1 cellular context compared by ENCODE assay signal in the genomic region with DNA sequence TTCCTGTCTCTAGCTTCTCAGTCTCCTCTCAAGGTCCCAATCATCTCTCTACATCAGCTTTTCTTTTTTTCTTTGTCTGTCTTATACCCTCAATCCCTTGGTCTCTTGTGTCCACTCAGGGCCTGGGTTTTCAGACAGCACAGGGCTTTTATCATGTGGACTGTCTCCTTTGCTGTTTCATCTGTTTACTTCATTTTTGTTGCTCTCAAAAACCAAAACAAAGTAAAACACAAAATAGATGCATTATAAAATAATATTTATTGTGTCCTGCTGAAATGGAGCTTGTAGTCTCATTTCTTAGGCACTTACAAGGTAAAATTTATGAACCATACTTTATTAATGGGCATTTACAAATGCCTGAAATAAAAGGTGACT.
TF ChIP-seq lines count a peak whose summit lies in the region.

No MANE protein-coding gene starts in this region.

TF ChIP-seq in K562, 482 proteins besides CTCF, POLR2A, EP300 and RAD21 (continued from another document and continues in another):
- TF ChIP-seq, protein P1, sequence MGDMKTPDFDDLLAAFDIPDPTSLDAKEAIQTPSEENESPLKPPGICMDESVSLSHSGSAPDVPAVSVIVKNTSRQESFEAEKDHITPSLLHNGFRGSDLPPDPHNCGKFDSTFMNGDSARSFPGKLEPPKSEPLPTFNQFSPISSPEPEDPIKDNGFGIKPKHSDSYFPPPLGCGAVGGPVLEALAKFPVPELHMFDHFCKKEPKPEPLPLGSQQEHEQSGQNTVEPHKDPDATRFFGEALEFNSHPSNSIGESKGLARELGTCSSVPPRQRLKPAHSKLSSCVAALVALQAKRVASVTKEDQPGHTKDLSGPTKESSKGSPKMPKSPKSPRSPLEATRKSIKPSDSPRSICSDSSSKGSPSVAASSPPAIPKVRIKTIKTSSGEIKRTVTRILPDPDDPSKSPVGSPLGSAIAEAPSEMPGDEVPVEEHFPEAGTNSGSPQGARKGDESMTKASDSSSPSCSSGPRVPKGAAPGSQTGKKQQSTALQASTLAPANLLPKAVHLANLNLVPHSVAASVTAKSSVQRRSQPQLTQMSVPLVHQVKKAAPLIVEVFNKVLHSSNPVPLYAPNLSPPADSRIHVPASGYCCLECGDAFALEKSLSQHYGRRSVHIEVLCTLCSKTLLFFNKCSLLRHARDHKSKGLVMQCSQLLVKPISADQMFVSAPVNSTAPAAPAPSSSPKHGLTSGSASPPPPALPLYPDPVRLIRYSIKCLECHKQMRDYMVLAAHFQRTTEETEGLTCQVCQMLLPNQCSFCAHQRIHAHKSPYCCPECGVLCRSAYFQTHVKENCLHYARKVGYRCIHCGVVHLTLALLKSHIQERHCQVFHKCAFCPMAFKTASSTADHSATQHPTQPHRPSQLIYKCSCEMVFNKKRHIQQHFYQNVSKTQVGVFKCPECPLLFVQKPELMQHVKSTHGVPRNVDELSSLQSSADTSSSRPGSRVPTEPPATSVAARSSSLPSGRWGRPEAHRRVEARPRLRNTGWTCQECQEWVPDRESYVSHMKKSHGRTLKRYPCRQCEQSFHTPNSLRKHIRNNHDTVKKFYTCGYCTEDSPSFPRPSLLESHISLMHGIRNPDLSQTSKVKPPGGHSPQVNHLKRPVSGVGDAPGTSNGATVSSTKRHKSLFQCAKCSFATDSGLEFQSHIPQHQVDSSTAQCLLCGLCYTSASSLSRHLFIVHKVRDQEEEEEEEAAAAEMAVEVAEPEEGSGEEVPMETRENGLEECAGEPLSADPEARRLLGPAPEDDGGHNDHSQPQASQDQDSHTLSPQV (IDR thresholded peaks at IDR 0.05) = no peak
- TF ChIP-seq ZNF583 (CRISPR knock-in tag; IDR thresholded peaks at IDR 0.05) (no peak), THRAP3 (IDR thresholded peaks at IDR 0.05; ENCODE audit: borderline replicate concordance) (no peak), SP1 (CRISPR knock-in tag; IDR thresholded peaks at IDR 0.05) (no peak), PHTF2 (CRISPR knock-in tag; IDR thresholded peaks at IDR 0.05) (no peak), PRPF4 (IDR thresholded peaks at IDR 0.05; ENCODE audit: insufficient read depth, low read depth, low read length, poor library complexity, severe bottlenecking) (no peak), SMAD3 (CRISPR knock-in tag; conservative IDR thresholded peaks at IDR 0.05) (no peak), TEAD4 (IDR thresholded peaks at IDR 0.05; ENCODE audit: low read length) (no peak), TEAD4 (CRISPR knock-in tag; IDR thresholded peaks at IDR 0.05; ENCODE audit: borderline replicate concordance) (no peak), ZNF354B (CRISPR knock-in tag; IDR thresholded peaks at IDR 0.05) (no peak), HNRNPLL (IDR thresholded peaks at IDR 0.05; ENCODE audit: low read depth, low read length, poor library complexity, severe bottlenecking) (no peak), SREBF2 (CRISPR knock-in tag; IDR thresholded peaks at IDR 0.05) (no peak), SRSF3 (IDR thresholded peaks at IDR 0.05; ENCODE audit: insufficient read depth, low read length) (no peak), ZNF589 (CRISPR knock-in tag; IDR thresholded peaks at IDR 0.05; ENCODE audit: low read depth) (peak; percentile 1), TCF3 (CRISPR knock-in tag; IDR thresholded peaks at IDR 0.05) (no peak), TBP (optimal IDR thresholded peaks at IDR 0.05; ENCODE audit: low read depth, low read length) (no peak), ZNF3 (CRISPR knock-in tag; IDR thresholded peaks at IDR 0.05) (no peak), DNMT1 (IDR thresholded peaks at IDR 0.05) (no peak), NR4A1 (CRISPR knock-in tag; IDR thresholded peaks at IDR 0.05) (no peak), NR4A1 (tag; IDR thresholded peaks at IDR 0.05) (no peak), ZNF766 (CRISPR knock-in tag; conservative IDR thresholded peaks at IDR 0.05) (no peak)
- TF ChIP-seq, protein P2, sequence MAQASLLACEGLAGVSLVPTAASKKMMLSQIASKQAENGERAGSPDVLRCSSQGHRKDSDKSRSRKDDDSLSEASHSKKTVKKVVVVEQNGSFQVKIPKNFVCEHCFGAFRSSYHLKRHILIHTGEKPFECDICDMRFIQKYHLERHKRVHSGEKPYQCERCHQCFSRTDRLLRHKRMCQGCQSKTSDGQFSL (CRISPR knock-in tag; IDR thresholded peaks at IDR 0.05) = no peak
- TF ChIP-seq, protein P2 (tag; IDR thresholded peaks at IDR 0.05) = 0 out of 4 replicates have a peak, but pooled peaks of 1 of the 2 experiments have one; percentile 26
- TF ChIP-seq, protein P3, sequence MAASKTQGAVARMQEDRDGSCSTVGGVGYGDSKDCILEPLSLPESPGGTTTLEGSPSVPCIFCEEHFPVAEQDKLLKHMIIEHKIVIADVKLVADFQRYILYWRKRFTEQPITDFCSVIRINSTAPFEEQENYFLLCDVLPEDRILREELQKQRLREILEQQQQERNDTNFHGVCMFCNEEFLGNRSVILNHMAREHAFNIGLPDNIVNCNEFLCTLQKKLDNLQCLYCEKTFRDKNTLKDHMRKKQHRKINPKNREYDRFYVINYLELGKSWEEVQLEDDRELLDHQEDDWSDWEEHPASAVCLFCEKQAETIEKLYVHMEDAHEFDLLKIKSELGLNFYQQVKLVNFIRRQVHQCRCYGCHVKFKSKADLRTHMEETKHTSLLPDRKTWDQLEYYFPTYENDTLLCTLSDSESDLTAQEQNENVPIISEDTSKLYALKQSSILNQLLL (CRISPR knock-in tag; IDR thresholded peaks at IDR 0.05; ENCODE audit: borderline replicate concordance) = no peak
- TF ChIP-seq, protein P4, sequence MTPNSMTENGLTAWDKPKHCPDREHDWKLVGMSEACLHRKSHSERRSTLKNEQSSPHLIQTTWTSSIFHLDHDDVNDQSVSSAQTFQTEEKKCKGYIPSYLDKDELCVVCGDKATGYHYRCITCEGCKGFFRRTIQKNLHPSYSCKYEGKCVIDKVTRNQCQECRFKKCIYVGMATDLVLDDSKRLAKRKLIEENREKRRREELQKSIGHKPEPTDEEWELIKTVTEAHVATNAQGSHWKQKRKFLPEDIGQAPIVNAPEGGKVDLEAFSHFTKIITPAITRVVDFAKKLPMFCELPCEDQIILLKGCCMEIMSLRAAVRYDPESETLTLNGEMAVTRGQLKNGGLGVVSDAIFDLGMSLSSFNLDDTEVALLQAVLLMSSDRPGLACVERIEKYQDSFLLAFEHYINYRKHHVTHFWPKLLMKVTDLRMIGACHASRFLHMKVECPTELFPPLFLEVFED (CRISPR knock-in tag; conservative IDR thresholded peaks at IDR 0.05) = 0 out of 2 replicates have a peak, but pooled peaks have one; percentile 45
- TF ChIP-seq, protein P5, sequence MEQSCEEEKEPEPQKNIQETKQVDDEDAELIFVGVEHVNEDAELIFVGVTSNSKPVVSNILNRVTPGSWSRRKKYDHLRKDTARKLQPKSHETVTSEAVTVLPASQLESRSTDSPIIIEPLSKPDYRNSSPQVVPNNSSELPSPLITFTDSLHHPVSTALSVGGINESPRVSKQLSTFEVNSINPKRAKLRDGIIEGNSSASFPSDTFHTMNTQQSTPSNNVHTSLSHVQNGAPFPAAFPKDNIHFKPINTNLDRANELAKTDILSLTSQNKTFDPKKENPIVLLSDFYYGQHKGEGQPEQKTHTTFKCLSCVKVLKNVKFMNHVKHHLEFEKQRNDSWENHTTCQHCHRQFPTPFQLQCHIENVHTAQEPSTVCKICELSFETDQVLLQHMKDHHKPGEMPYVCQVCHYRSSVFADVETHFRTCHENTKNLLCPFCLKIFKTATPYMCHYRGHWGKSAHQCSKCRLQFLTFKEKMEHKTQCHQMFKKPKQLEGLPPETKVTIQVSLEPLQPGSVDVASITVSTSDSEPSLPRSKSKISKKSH (CRISPR knock-in tag; IDR thresholded peaks at IDR 0.05) = no peak
- TF ChIP-seq, protein P6, sequence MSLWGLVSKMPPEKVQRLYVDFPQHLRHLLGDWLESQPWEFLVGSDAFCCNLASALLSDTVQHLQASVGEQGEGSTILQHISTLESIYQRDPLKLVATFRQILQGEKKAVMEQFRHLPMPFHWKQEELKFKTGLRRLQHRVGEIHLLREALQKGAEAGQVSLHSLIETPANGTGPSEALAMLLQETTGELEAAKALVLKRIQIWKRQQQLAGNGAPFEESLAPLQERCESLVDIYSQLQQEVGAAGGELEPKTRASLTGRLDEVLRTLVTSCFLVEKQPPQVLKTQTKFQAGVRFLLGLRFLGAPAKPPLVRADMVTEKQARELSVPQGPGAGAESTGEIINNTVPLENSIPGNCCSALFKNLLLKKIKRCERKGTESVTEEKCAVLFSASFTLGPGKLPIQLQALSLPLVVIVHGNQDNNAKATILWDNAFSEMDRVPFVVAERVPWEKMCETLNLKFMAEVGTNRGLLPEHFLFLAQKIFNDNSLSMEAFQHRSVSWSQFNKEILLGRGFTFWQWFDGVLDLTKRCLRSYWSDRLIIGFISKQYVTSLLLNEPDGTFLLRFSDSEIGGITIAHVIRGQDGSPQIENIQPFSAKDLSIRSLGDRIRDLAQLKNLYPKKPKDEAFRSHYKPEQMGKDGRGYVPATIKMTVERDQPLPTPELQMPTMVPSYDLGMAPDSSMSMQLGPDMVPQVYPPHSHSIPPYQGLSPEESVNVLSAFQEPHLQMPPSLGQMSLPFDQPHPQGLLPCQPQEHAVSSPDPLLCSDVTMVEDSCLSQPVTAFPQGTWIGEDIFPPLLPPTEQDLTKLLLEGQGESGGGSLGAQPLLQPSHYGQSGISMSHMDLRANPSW (CRISPR knock-in tag; IDR thresholded peaks at IDR 0.05) = no peak
- TF ChIP-seq, protein P7, sequence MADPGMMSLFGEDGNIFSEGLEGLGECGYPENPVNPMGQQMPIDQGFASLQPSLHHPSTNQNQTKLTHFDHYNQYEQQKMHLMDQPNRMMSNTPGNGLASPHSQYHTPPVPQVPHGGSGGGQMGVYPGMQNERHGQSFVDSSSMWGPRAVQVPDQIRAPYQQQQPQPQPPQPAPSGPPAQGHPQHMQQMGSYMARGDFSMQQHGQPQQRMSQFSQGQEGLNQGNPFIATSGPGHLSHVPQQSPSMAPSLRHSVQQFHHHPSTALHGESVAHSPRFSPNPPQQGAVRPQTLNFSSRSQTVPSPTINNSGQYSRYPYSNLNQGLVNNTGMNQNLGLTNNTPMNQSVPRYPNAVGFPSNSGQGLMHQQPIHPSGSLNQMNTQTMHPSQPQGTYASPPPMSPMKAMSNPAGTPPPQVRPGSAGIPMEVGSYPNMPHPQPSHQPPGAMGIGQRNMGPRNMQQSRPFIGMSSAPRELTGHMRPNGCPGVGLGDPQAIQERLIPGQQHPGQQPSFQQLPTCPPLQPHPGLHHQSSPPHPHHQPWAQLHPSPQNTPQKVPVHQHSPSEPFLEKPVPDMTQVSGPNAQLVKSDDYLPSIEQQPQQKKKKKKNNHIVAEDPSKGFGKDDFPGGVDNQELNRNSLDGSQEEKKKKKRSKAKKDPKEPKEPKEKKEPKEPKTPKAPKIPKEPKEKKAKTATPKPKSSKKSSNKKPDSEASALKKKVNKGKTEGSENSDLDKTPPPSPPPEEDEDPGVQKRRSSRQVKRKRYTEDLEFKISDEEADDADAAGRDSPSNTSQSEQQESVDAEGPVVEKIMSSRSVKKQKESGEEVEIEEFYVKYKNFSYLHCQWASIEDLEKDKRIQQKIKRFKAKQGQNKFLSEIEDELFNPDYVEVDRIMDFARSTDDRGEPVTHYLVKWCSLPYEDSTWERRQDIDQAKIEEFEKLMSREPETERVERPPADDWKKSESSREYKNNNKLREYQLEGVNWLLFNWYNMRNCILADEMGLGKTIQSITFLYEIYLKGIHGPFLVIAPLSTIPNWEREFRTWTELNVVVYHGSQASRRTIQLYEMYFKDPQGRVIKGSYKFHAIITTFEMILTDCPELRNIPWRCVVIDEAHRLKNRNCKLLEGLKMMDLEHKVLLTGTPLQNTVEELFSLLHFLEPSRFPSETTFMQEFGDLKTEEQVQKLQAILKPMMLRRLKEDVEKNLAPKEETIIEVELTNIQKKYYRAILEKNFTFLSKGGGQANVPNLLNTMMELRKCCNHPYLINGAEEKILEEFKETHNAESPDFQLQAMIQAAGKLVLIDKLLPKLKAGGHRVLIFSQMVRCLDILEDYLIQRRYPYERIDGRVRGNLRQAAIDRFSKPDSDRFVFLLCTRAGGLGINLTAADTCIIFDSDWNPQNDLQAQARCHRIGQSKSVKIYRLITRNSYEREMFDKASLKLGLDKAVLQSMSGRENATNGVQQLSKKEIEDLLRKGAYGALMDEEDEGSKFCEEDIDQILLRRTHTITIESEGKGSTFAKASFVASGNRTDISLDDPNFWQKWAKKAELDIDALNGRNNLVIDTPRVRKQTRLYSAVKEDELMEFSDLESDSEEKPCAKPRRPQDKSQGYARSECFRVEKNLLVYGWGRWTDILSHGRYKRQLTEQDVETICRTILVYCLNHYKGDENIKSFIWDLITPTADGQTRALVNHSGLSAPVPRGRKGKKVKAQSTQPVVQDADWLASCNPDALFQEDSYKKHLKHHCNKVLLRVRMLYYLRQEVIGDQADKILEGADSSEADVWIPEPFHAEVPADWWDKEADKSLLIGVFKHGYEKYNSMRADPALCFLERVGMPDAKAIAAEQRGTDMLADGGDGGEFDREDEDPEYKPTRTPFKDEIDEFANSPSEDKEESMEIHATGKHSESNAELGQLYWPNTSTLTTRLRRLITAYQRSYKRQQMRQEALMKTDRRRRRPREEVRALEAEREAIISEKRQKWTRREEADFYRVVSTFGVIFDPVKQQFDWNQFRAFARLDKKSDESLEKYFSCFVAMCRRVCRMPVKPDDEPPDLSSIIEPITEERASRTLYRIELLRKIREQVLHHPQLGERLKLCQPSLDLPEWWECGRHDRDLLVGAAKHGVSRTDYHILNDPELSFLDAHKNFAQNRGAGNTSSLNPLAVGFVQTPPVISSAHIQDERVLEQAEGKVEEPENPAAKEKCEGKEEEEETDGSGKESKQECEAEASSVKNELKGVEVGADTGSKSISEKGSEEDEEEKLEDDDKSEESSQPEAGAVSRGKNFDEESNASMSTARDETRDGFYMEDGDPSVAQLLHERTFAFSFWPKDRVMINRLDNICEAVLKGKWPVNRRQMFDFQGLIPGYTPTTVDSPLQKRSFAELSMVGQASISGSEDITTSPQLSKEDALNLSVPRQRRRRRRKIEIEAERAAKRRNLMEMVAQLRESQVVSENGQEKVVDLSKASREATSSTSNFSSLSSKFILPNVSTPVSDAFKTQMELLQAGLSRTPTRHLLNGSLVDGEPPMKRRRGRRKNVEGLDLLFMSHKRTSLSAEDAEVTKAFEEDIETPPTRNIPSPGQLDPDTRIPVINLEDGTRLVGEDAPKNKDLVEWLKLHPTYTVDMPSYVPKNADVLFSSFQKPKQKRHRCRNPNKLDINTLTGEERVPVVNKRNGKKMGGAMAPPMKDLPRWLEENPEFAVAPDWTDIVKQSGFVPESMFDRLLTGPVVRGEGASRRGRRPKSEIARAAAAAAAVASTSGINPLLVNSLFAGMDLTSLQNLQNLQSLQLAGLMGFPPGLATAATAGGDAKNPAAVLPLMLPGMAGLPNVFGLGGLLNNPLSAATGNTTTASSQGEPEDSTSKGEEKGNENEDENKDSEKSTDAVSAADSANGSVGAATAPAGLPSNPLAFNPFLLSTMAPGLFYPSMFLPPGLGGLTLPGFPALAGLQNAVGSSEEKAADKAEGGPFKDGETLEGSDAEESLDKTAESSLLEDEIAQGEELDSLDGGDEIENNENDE (IDR thresholded peaks at IDR 0.05; ENCODE audit: low read depth, low read length) = no peak
